In genomic region chr15:95394186-95395067, GRCh38 we compare ENCODE assay signal across 2 cellular contexts.
A peak's percentile ranks its signal among the peaks of the same experiment; 100 is the strongest.
TF ChIP-seq lines count a peak whose summit lies in the region.

No MANE protein-coding gene starts in this region.

TF ChIP-seq in IMR-90, 13 proteins besides CTCF, POLR2A, EP300 and RAD21:
- TF ChIP-seq CEBPB (IDR thresholded peaks at IDR 0.05; ENCODE audit: low read depth, low read length) (peak; percentile 54; the same call in 1 of the 2 replicates), NFE2L2 (IDR thresholded peaks at IDR 0.05; ENCODE audit: low read depth, low read length) (no peak), BHLHE40 (IDR thresholded peaks at IDR 0.05; ENCODE audit: low read depth, low read length) (peak; percentile 68; the same call in 1 of the 2 replicates)

TF ChIP-seq in H1, 55 proteins besides CTCF, POLR2A, EP300 and RAD21:
- no peak for TF ChIP-seq RNF2 (IDR thresholded peaks at IDR 0.05; ENCODE audit: borderline replicate concordance, low read depth, low read length, missing control alignments, poor library complexity, severe bottlenecking)
- TF ChIP-seq RFX5 (IDR thresholded peaks at IDR 0.05; ENCODE audit: borderline replicate concordance, low read depth, low read length) = no peak
- TF ChIP-seq ASH2L (IDR thresholded peaks at IDR 0.05; ENCODE audit: low read length) = no peak
- TF ChIP-seq JUND (IDR thresholded peaks at IDR 0.05; ENCODE audit: low read length) = no peak
- no peak for TF ChIP-seq CHD1 (IDR thresholded peaks at IDR 0.05; ENCODE audit: low read depth, low read length)
- TF ChIP-seq SAP30 (IDR thresholded peaks at IDR 0.05; ENCODE audit: insufficient read depth, insufficient replicate concordance, low read length) = no peak
- no peak for TF ChIP-seq TAF7 (optimal IDR thresholded peaks at IDR 0.05; ENCODE audit: borderline replicate concordance, low read depth, low read length)
- no peak for TF ChIP-seq EGR1 (IDR thresholded peaks at IDR 0.05; ENCODE audit: borderline replicate concordance, low read depth, low read length)
- TF ChIP-seq NRF1 (IDR thresholded peaks at IDR 0.05; ENCODE audit: low read depth, low read length) = no peak
